ENCODE assay signal across 19 cellular contexts in the genomic region with DNA sequence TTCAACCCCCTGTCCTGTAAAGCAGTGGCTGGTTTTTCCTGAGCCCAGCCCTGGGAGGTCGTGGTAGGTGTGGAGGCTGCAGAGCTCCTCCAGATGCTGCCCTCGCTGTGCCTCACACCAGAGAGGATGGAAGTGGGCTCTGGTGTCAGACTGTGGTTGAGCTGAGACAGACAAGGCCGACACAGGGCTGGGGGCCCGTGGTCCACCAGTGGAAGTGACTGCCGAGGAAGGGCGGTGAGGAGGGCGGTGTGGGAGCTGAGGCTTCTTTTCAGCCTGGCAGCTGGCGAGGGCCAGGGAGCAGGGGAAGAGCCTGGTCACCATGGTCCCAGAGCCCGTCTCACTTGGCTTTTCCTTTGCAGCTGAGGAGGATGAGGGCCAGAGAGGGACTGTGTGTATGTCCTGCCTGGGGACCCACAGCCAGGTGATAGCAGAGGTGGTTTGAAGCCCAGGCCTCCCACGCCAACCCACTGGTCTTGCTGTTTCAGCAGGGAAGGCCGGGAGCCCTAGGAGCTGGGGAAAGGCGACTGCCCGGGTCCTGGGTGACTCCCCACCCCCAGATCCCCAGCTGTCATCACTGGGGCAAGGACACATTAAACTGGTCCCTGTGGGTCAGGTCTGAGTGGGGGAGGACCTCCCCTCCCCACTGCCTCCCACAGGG. TPM values are rescaled to one million over a fixed set of nuclear protein-coding genes. Genes with fewer than 3 reads are reported as not detected.
DNase-seq lines count a peak whose midpoint lies in the region; ATAC-seq and TF ChIP-seq lines count a peak whose summit lies in the region.
"Had no signal": no experiment of that assay in that cellular context is flagged by ENCODE, and none has a peak within 500 bp of the region (broad histone marks: within the 10 kb centered on the region; RNA-seq: fewer than 3 reads in every experiment).

No MANE protein-coding gene starts in this region.

- H3K14ac ChIP-seq in neuronal stem cell (ENCODE audit: low read length): no peak overlapping the region

- DNase-seq in activated CD4-positive, alpha-beta memory T cell treated with anti-CD3 and anti-CD28 coated beads, Interleukin-2, amount 10 ng/mL, durations not matched to agents 7 days and 5 days: no peak
- DNase-seq in activated CD4-positive, alpha-beta memory T cell treated with anti-CD3 and anti-CD28 coated beads for 36 hours: no peak
- DNase-seq in DND-41 (no peak), immature natural killer cell (peak; percentile 37 to 58 (median 58)), neuronal stem cell (ENCODE audit: low spot score) (no peak), thyroid gland (no peak), esophagus muscularis mucosa (ENCODE audit: extremely low spot score) (no peak)
- DNase-seq: AML-193, NCI-H1417, NCI-H187, NCI-H226, NCI-H524 treated with DMSO at 0.1 percent for 48 hours had no signal

- no peak overlapping the region for H3K4me3 Mint-ChIP-seq in activated CD4-positive, alpha-beta memory T cell treated with anti-CD3 and anti-CD28 coated beads, Interleukin-2, amount 10 ng/mL, durations not matched to agents 7 days and 5 days
- no peak overlapping the region for H3K4me3 Mint-ChIP-seq in activated CD4-positive, alpha-beta memory T cell treated with anti-CD3 and anti-CD28 coated beads for 36 hours
- peak overlapping the region in 1 of 5 donors; percentile 19 for H3K4me3 Mint-ChIP-seq in immature natural killer cell

- H2AFZ ChIP-seq in DND-41 (ENCODE audit: low read depth, low read length) (no peak overlapping the region), neuronal stem cell (ENCODE audit: low read length) (no peak overlapping the region)

- H3K4me1 Mint-ChIP-seq in activated CD4-positive, alpha-beta memory T cell treated with anti-CD3 and anti-CD28 coated beads, Interleukin-2, amount 10 ng/mL, durations not matched to agents 7 days and 5 days: peaks cover 11% of the 10 kb centered on the region
- no peaks in the 10 kb centered on the region for H3K4me1 Mint-ChIP-seq in activated CD4-positive, alpha-beta memory T cell treated with anti-CD3 and anti-CD28 coated beads for 36 hours (ENCODE audit: low read depth)
- peaks cover 9 to 11% of the 10 kb centered on the region in 2 donors for H3K4me1 Mint-ChIP-seq in immature natural killer cell

- peak overlapping the region; percentile 43 for H2BK5ac ChIP-seq in neuronal stem cell (ENCODE audit: low read length)

- peaks cover 14% of the 10 kb centered on the region for H3K36me3 Mint-ChIP-seq in activated CD4-positive, alpha-beta memory T cell treated with anti-CD3 and anti-CD28 coated beads, Interleukin-2, amount 10 ng/mL, durations not matched to agents 7 days and 5 days (ENCODE audit: low read depth)
- peaks cover 5% of the 10 kb centered on the region for H3K36me3 Mint-ChIP-seq in activated CD4-positive, alpha-beta memory T cell treated with anti-CD3 and anti-CD28 coated beads for 36 hours
- peaks cover 11 to 26% (median 24%) of the 10 kb centered on the region in 3 donors for H3K36me3 Mint-ChIP-seq in immature natural killer cell

- no peak overlapping the region for H3K27ac ChIP-seq in DND-41 (ENCODE audit: low read length)
- no peak overlapping the region for H3K27ac ChIP-seq in neuronal stem cell (replicated peaks; ENCODE audit: low read length)
- no peak overlapping the region for H3K27ac ChIP-seq in thyroid gland
- no peak overlapping the region for H3K27ac ChIP-seq in esophagus muscularis mucosa (replicated peaks in 1 of 4)
- H3K27ac ChIP-seq: 22Rv1, C4-2B, HL-60 had no signal

- 0 out of 2 replicates have a peak, but pooled peaks cover 3% of the 10 kb centered on the region for H4K20me1 ChIP-seq in DND-41 (ENCODE audit: insufficient read depth, low read length)

- no peak overlapping the region for H3K4me3 ChIP-seq in DND-41 (ENCODE audit: low read depth in 1 of 2, low read length in 2 of 2)
- H3K4me3 ChIP-seq in neuronal stem cell (ENCODE audit: low read length in 2 of 2): peak overlapping the region in 1 of 2 donors; percentile 43
- H3K4me3 ChIP-seq in thyroid gland (replicated peaks in 1 of 3): no peak overlapping the region
- no peak overlapping the region for H3K4me3 ChIP-seq in esophagus muscularis mucosa

- POLR2A ChIA-PET in activated CD4-positive, alpha-beta memory T cell treated with anti-CD3 and anti-CD28 coated beads, Interleukin-2, amount 10 ng/mL, durations not matched to agents 7 days and 5 days (lab: Charles Lee): interaction anchor here (0.8 to 2.6 kb wide), 4 partner anchors 21 to 48 kb away, joined by 3 to 5 read pairs (median 4); a partner anchor contains a TSS
- POLR2A ChIA-PET in activated CD4-positive, alpha-beta memory T cell treated with anti-CD3 and anti-CD28 coated beads for 36 hours (lab: Charles Lee): no interaction called here

- H3K23ac ChIP-seq in neuronal stem cell (ENCODE audit: low read depth, low read length, poor library complexity): no peak overlapping the region

- H3K18ac ChIP-seq in neuronal stem cell (ENCODE audit: low read length): no peak overlapping the region

- H2BK120ac ChIP-seq in neuronal stem cell (ENCODE audit: low read depth, low read length): no peak overlapping the region

- H3K27me3 Mint-ChIP-seq in activated CD4-positive, alpha-beta memory T cell treated with anti-CD3 and anti-CD28 coated beads, Interleukin-2, amount 10 ng/mL, durations not matched to agents 7 days and 5 days: no peaks in the 10 kb centered on the region
- no peaks in the 10 kb centered on the region for H3K27me3 Mint-ChIP-seq in activated CD4-positive, alpha-beta memory T cell treated with anti-CD3 and anti-CD28 coated beads for 36 hours
- peaks cover 0 to 10% (median 7%) of the 10 kb centered on the region in 3 donors for H3K27me3 Mint-ChIP-seq in immature natural killer cell (ENCODE audit: low read depth in 3 of 3)

- no peaks in the 10 kb centered on the region for H3K79me1 ChIP-seq in neuronal stem cell (ENCODE audit: low read depth, low read length)

- no peak for TF ChIP-seq EP300 in esophagus muscularis mucosa (IDR thresholded peaks at IDR 0.05)

- H4K8ac ChIP-seq in neuronal stem cell (ENCODE audit: low read depth, low read length): no peak overlapping the region

- no peaks in the 10 kb centered on the region for H3K27me3 ChIP-seq in DND-41 (ENCODE audit: insufficient read depth, low read length, poor library complexity)
- no peaks in the 10 kb centered on the region for H3K27me3 ChIP-seq in neuronal stem cell (ENCODE audit: control insufficient read depth in 3 of 3, insufficient read depth in 3 of 3, low read depth in 1 of 3, low read length in 3 of 3)
- no peaks in the 10 kb centered on the region for H3K27me3 ChIP-seq in thyroid gland
- H3K27me3 ChIP-seq in esophagus muscularis mucosa: no peaks in the 10 kb centered on the region

- H3K9me3 ChIP-seq in DND-41 (ENCODE audit: insufficient read depth, low read length, severe bottlenecking): no peaks in the 10 kb centered on the region
- no peaks in the 10 kb centered on the region for H3K9me3 ChIP-seq in neuronal stem cell (replicated peaks in 1 of 2; ENCODE audit: control insufficient read depth in 2 of 2, insufficient read depth in 1 of 2, low read depth in 1 of 2, low read length in 2 of 2)
- no peaks in the 10 kb centered on the region for H3K9me3 ChIP-seq in thyroid gland
- no peaks in the 10 kb centered on the region for H3K9me3 ChIP-seq in esophagus muscularis mucosa

- TF ChIP-seq POLR2A in thyroid gland (IDR thresholded peaks at IDR 0.05) (no peak), GM18505 (IDR thresholded peaks at IDR 0.05; ENCODE audit: borderline replicate concordance, extremely low read depth, insufficient read depth, insufficient read length) (no peak), esophagus muscularis mucosa (IDR thresholded peaks at IDR 0.05; ENCODE audit: low read depth) (no peak)

- peak overlapping the region; percentile 21 for H3K27ac Mint-ChIP-seq in activated CD4-positive, alpha-beta memory T cell treated with anti-CD3 and anti-CD28 coated beads, Interleukin-2, amount 10 ng/mL, durations not matched to agents 7 days and 5 days
- H3K27ac Mint-ChIP-seq in activated CD4-positive, alpha-beta memory T cell treated with anti-CD3 and anti-CD28 coated beads for 36 hours: no peak overlapping the region
- peak overlapping the region in 3 of 6 donors; percentile 53 to 69 (median 64) for H3K27ac Mint-ChIP-seq in immature natural killer cell

- no peaks in the 10 kb centered on the region for H3K9me3 Mint-ChIP-seq in activated CD4-positive, alpha-beta memory T cell treated with anti-CD3 and anti-CD28 coated beads, Interleukin-2, amount 10 ng/mL, durations not matched to agents 7 days and 5 days
- no peaks in the 10 kb centered on the region for H3K9me3 Mint-ChIP-seq in activated CD4-positive, alpha-beta memory T cell treated with anti-CD3 and anti-CD28 coated beads for 36 hours
- no peaks in the 10 kb centered on the region for H3K9me3 Mint-ChIP-seq in immature natural killer cell

- CTCF ChIA-PET in activated CD4-positive, alpha-beta memory T cell treated with anti-CD3 and anti-CD28 coated beads, Interleukin-2, amount 10 ng/mL, durations not matched to agents 7 days and 5 days (lab: Charles Lee): interaction anchor here (0.6 to 2.4 kb wide), 9 partner anchors 11 to 258 kb away, joined by 3 to 16 read pairs (median 4); no protein-coding TSS in a partner anchor
- CTCF ChIA-PET in activated CD4-positive, alpha-beta memory T cell treated with anti-CD3 and anti-CD28 coated beads for 36 hours (lab: Charles Lee): interaction anchor here (1.4 to 3.2 kb wide), 4 partner anchors 17 to 154 kb away, joined by 3 to 25 read pairs (median 4); no protein-coding TSS in a partner anchor

- no peak overlapping the region for H3K9ac ChIP-seq in DND-41 (ENCODE audit: low read depth, low read length)
- H3K9ac ChIP-seq in neuronal stem cell (ENCODE audit: low read depth, low read length, poor library complexity): peak overlapping the region; percentile 45

- WGBS in neuronal stem cell (ENCODE audit: extremely low coverage in 2 of 2, insufficient read length in 2 of 2, insufficient replicate concordance in 1 of 2), 2 donors: no CpG with 5 or more reads among the region's 13 CpGs
- 91 to 95% methylated on average over 10 to 13 of the region's 13 CpGs for WGBS in thyroid gland, 2 donors
- no CpG with 5 or more reads among the region's 13 CpGs for WGBS in esophagus muscularis mucosa

- H3K4me2 ChIP-seq in DND-41 (ENCODE audit: insufficient read depth, low read length) (no peak overlapping the region), neuronal stem cell (ENCODE audit: insufficient read depth, low read length, poor library complexity, severe bottlenecking) (no peak overlapping the region)

- H2AK5ac ChIP-seq in neuronal stem cell (ENCODE audit: low read depth, low read length): no peak overlapping the region

- H3K36me3 ChIP-seq in DND-41 (ENCODE audit: insufficient read depth, low read length): peaks cover 19% of the 10 kb centered on the region; the same call in 1 of the 2 replicates
- H3K36me3 ChIP-seq in neuronal stem cell (replicated peaks in 1 of 2; ENCODE audit: control insufficient read depth in 2 of 2, insufficient read depth in 2 of 2, low read length in 2 of 2): peaks cover 4 to 32% of the 10 kb centered on the region in 2 donors
- no peaks in the 10 kb centered on the region for H3K36me3 ChIP-seq in thyroid gland
- peaks cover 0 to 44% (median 15%) of the 10 kb centered on the region in 4 donors for H3K36me3 ChIP-seq in esophagus muscularis mucosa

- ATAC-seq in DND-41 (ENCODE audit: insufficient read depth, low read depth) (0 out of 3 replicates have a peak, but pooled peaks have one; percentile 23), GM18505 (IDR thresholded peaks at IDR 0.05; ENCODE audit: unreplicated experiment) (no peak)

- no peak overlapping the region for H2BK15ac ChIP-seq in neuronal stem cell (ENCODE audit: low read length)

- H3K4me1 ChIP-seq in DND-41 (ENCODE audit: insufficient read depth, low read length) (no peaks in the 10 kb centered on the region), neuronal stem cell (ENCODE audit: control insufficient read depth in 2 of 2, insufficient read depth in 1 of 2, low read depth in 1 of 2, low read length in 2 of 2) (no peaks in the 10 kb centered on the region), thyroid gland (peaks cover 0 to 23% of the 10 kb centered on the region in 2 donors), esophagus muscularis mucosa (peaks cover 21 to 31% (median 26%) of the 10 kb centered on the region in 4 donors)

- H2BK12ac ChIP-seq in neuronal stem cell (ENCODE audit: low read length): no peak overlapping the region

- H3K4ac ChIP-seq in neuronal stem cell (ENCODE audit: low read length): no peak overlapping the region

- H3K79me2 ChIP-seq in DND-41 (ENCODE audit: insufficient read depth, low read length): no peaks in the 10 kb centered on the region

- no peak for TF ChIP-seq CTCF in DND-41 (IDR thresholded peaks at IDR 0.05; ENCODE audit: borderline replicate concordance, extremely low read depth, low read length, poor library complexity, severe bottlenecking)
- no peak for TF ChIP-seq CTCF in thyroid gland (IDR thresholded peaks at IDR 0.05)
- no peak for TF ChIP-seq CTCF in esophagus muscularis mucosa (IDR thresholded peaks at IDR 0.05)

- no peak overlapping the region for H4K91ac ChIP-seq in neuronal stem cell (ENCODE audit: low read depth, low read length, poor library complexity)

- intact Hi-C loops in activated CD4-positive, alpha-beta memory T cell treated with anti-CD3 and anti-CD28 coated beads for 36 hours (cut with micrococcal nuclease): no loop called here
- intact Hi-C loops in thyroid gland (cut with DNase I): no loop called here
- intact Hi-C loops in esophagus muscularis mucosa (cut with DNase I): no loop called here

RNA-seq across cellular contexts. Expression of a gene that starts 8.5 kb away (rescaled TPM):
- total RNA-seq in activated CD4-positive, alpha-beta memory T cell treated with anti-CD3 and anti-CD28 coated beads, Interleukin-2, amount 10 ng/mL, durations not matched to agents 7 days and 5 days: not detected
- total RNA-seq in activated CD4-positive, alpha-beta memory T cell treated with anti-CD3 and anti-CD28 coated beads for 36 hours: not detected
- polyA plus RNA-seq in immature natural killer cell: not detected
- not detected for polyA plus RNA-seq in neuronal stem cell (2013, experiment 1 of 2)
- not detected for polyA plus RNA-seq in neuronal stem cell (2013, experiment 2 of 2)
- total RNA-seq in thyroid gland (100 to 1,000 TPM in 2 of 4 donors, 10 to 100 TPM in 2; 24.8 to 323 (median 116) TPM), esophagus muscularis mucosa (100 to 1,000 TPM in 1 of 4 donors, 10 to 100 TPM in 2, not detected in 1; 25.3 to 119 (median 26.6) TPM)
- total RNA-seq: HT1080, M059J, RPMI7951 had no signal

RNA-seq across cellular contexts. Expression of a gene that starts 34.7 kb away (rescaled TPM):
- total RNA-seq in activated CD4-positive, alpha-beta memory T cell treated with anti-CD3 and anti-CD28 coated beads, Interleukin-2, amount 10 ng/mL, durations not matched to agents 7 days and 5 days: 100 to 1,000 TPM; 569 to 599 TPM
- total RNA-seq in activated CD4-positive, alpha-beta memory T cell treated with anti-CD3 and anti-CD28 coated beads for 36 hours: 10 to 100 TPM; 21.5 to 22.8 TPM
- over 10,000 TPM; 13,165 to 20,506 (median 19,340) TPM for polyA plus RNA-seq in immature natural killer cell
- 0.24 TPM for polyA plus RNA-seq in neuronal stem cell (2013, experiment 1 of 2)
- polyA plus RNA-seq in neuronal stem cell (2013, experiment 2 of 2): 0.06 TPM
- total RNA-seq in thyroid gland (1 to 10 TPM in 1 of 4 donors, under 1 TPM in 2, not detected in 1; 0.22 to 3.6 (median 0.63) TPM), esophagus muscularis mucosa (1 to 10 TPM in 3 of 4 donors, under 1 TPM in 1; 0.84 to 3.5 (median 2.0) TPM)
- total RNA-seq: HT1080, M059J, RPMI7951 had no signal

RNA-seq across cellular contexts. Expression of a gene that starts 43.5 kb away (rescaled TPM):
- 10 to 100 TPM; 69.1 to 71.2 TPM for total RNA-seq in activated CD4-positive, alpha-beta memory T cell treated with anti-CD3 and anti-CD28 coated beads, Interleukin-2, amount 10 ng/mL, durations not matched to agents 7 days and 5 days
- 10 to 100 TPM; 83.2 to 83.4 TPM for total RNA-seq in activated CD4-positive, alpha-beta memory T cell treated with anti-CD3 and anti-CD28 coated beads for 36 hours
- 10 to 100 TPM; 65.5 to 93.8 (median 68.2) TPM for polyA plus RNA-seq in immature natural killer cell
- polyA plus RNA-seq in neuronal stem cell (2013, experiment 1 of 2): 79.3 TPM
- 80.1 TPM for polyA plus RNA-seq in neuronal stem cell (2013, experiment 2 of 2)
- total RNA-seq in thyroid gland (100 to 1,000 TPM in 2 of 4 donors, 10 to 100 TPM in 2; 60.5 to 201 (median 99.4) TPM), esophagus muscularis mucosa (10 to 100 TPM; 50.2 to 62.7 (median 60.6) TPM)

RNA-seq across cellular contexts. Expression of a gene that starts 47.6 kb away (rescaled TPM):
- total RNA-seq in activated CD4-positive, alpha-beta memory T cell treated with anti-CD3 and anti-CD28 coated beads, Interleukin-2, amount 10 ng/mL, durations not matched to agents 7 days and 5 days: 10 to 100 TPM; 48.8 to 50.9 TPM
- total RNA-seq in activated CD4-positive, alpha-beta memory T cell treated with anti-CD3 and anti-CD28 coated beads for 36 hours: 10 to 100 TPM; 36.3 to 39.1 TPM
- polyA plus RNA-seq in immature natural killer cell: 10 to 100 TPM; 11.5 to 27.9 (median 25.1) TPM
- polyA plus RNA-seq in neuronal stem cell (2013, experiment 1 of 2): 71.6 TPM
- polyA plus RNA-seq in neuronal stem cell (2013, experiment 2 of 2): 77.7 TPM
- total RNA-seq in thyroid gland: 10 to 100 TPM; 24.0 to 30.1 (median 25.8) TPM
- total RNA-seq in esophagus muscularis mucosa: 10 to 100 TPM in 3 of 4 donors, 1 to 10 TPM in 1; 9.1 to 25.7 (median 16.7) TPM

RNA-seq across cellular contexts. Expression of a gene that starts 57.0 kb away (rescaled TPM):
- 1 to 10 TPM; 1.3 to 2.0 TPM for total RNA-seq in activated CD4-positive, alpha-beta memory T cell treated with anti-CD3 and anti-CD28 coated beads, Interleukin-2, amount 10 ng/mL, durations not matched to agents 7 days and 5 days
- total RNA-seq in activated CD4-positive, alpha-beta memory T cell treated with anti-CD3 and anti-CD28 coated beads for 36 hours: 1 to 10 TPM; 1.2 to 1.6 TPM
- 10 to 100 TPM; 12.0 to 27.8 (median 14.8) TPM for polyA plus RNA-seq in immature natural killer cell
- 12.2 TPM for polyA plus RNA-seq in neuronal stem cell (2013, experiment 1 of 2)
- polyA plus RNA-seq in neuronal stem cell (2013, experiment 2 of 2): 12.6 TPM
- total RNA-seq in thyroid gland: 10 to 100 TPM in 3 of 4 donors, 1 to 10 TPM in 1; 8.9 to 25.2 (median 21.9) TPM
- total RNA-seq in esophagus muscularis mucosa: 10 to 100 TPM; 22.9 to 36.7 (median 27.5) TPM

Comparison
In these comparisons a context has a peak if more than half of its experiments do, and no peak if none do; other contexts are left out.
1. RNA of a gene that starts 34.7 kb away (total RNA-seq): 569 to 599 TPM in activated CD4-positive, alpha-beta memory T cell treated with anti-CD3 and anti-CD28 coated beads, Interleukin-2, amount 10 ng/mL, durations not matched to agents 7 days and 5 days; 21.5 to 22.8 TPM in activated CD4-positive, alpha-beta memory T cell treated with anti-CD3 and anti-CD28 coated beads for 36 hours, 0.84 to 3.5 TPM in esophagus muscularis mucosa and 0.22 to 3.6 TPM in thyroid gland; every median in the first group is over 10 times any median in the second.
2. DNase-seq: peak in immature natural killer cell (3 of 3); none in activated CD4-positive, alpha-beta memory T cell treated with anti-CD3 and anti-CD28 coated beads, Interleukin-2, amount 10 ng/mL, durations not matched to agents 7 days and 5 days (single experiment), activated CD4-positive, alpha-beta memory T cell treated with anti-CD3 and anti-CD28 coated beads for 36 hours (single experiment), DND-41 (single experiment), neuronal stem cell (single experiment), thyroid gland (0 of 2) and esophagus muscularis mucosa (single experiment).